In genomic region chr4:139635966-139636365, GRCh38 we compare ENCODE assay signal across 23 cellular contexts. TPM values are rescaled to one million over a fixed set of nuclear protein-coding genes. Genes with fewer than 3 reads are reported as not detected.
DNase-seq lines count a peak whose midpoint lies in the region; ATAC-seq, FAIRE-seq and TF ChIP-seq lines count a peak whose summit lies in the region.
"Had no signal": no experiment of that assay in that cellular context is flagged by ENCODE, and none has a peak within 500 bp of the region (broad histone marks: within the 10 kb centered on the region; RNA-seq: fewer than 3 reads in every experiment).

No MANE protein-coding gene starts in this region.

- H3K27ac ChIP-seq in A549 (peak overlapping the region; percentile 38 to 57; a peak in 4 of 6 replicates), MM.1S (ENCODE audit: low read length) (no peak overlapping the region)
- H3K27ac ChIP-seq: BLaER1, C4-2B had no signal

- H3F3A ChIP-seq in MM.1S (ENCODE audit: insufficient read depth, low read length) = no peaks in the 10 kb centered on the region

- peaks cover 11% of the 10 kb centered on the region for H3K27me3 Mint-ChIP-seq in activated naive CD4-positive, alpha-beta T cell treated with anti-CD3 and anti-CD28 coated beads for 36 hours (ENCODE audit: low read depth)

- H3K4me3 Mint-ChIP-seq in activated naive CD4-positive, alpha-beta T cell treated with anti-CD3 and anti-CD28 coated beads for 36 hours = no peak overlapping the region
- H3K4me3 Mint-ChIP-seq: B cell; CD4-positive, CD25-positive, alpha-beta regulatory T cell; CD8-positive, alpha-beta T cell; HFFc6 had no signal

- no peak overlapping the region for H2AFZ ChIP-seq in MM.1S (ENCODE audit: low read length)

- H3K9me3 Mint-ChIP-seq in activated naive CD4-positive, alpha-beta T cell treated with anti-CD3 and anti-CD28 coated beads for 36 hours = peaks cover 17% of the 10 kb centered on the region

- no peaks in the 10 kb centered on the region for H3K9me2 ChIP-seq in MM.1S (replicated peaks; ENCODE audit: insufficient read depth, low read length)

- peak overlapping the region; percentile 54 for H3K4me2 ChIP-seq in A549
- no peak overlapping the region for H3K4me2 ChIP-seq in MM.1S (ENCODE audit: low read depth, low read length)
- H3K4me2 ChIP-seq: BLaER1 had no signal

- H3K4me3 ChIP-seq in A549 (no peak overlapping the region), mucosa of descending colon (no peak overlapping the region), MM.1S (ENCODE audit: low read length) (no peak overlapping the region)
- H3K4me3 ChIP-seq: BLaER1, HAP-1 had no signal

- ATAC-seq in A549 (no peak), mucosa of descending colon (no peak)
- ATAC-seq: CD8-positive, alpha-beta T cell had no signal

- no peak for TF ChIP-seq POLR2A in A549 (IDR thresholded peaks at IDR 0.05; ENCODE audit: low read length)

- 56% methylated on average over 3 of the region's 3 CpGs for WGBS in A549 (ENCODE audit: missing lambda C conversion rate)

- FAIRE-seq in A549 (lab: Jason Lieb, UNC) = no peak
- FAIRE-seq: GM12891, GM18507, H54 had no signal

- TF ChIP-seq CTCF in A549 (IDR thresholded peaks at IDR 0.05) (no peak), mucosa of descending colon (IDR thresholded peaks at IDR 0.05) (no peak), MM.1S (IDR thresholded peaks at IDR 0.05; ENCODE audit: low read length) (no peak)

- no peaks in the 10 kb centered on the region for H3K79me2 ChIP-seq in MM.1S (ENCODE audit: low read length)

- H3K36me3 Mint-ChIP-seq in activated naive CD4-positive, alpha-beta T cell treated with anti-CD3 and anti-CD28 coated beads for 36 hours (ENCODE audit: low read depth) = no peaks in the 10 kb centered on the region
- H3K36me3 Mint-ChIP-seq: CD4-positive, CD25-positive, alpha-beta regulatory T cell; CD8-positive, alpha-beta T cell had no signal

- CTCF ChIA-PET in A549 (lab: Yijun Ruan, JAX) = interaction anchor here (1.0 to 13.0 kb wide), 4 partner anchors 9 to 32 kb away, joined by 4 to 109 read pairs (median 6); no protein-coding TSS in a partner anchor
- CTCF ChIA-PET in activated naive CD4-positive, alpha-beta T cell treated with anti-CD3 and anti-CD28 coated beads for 36 hours (lab: Charles Lee) = no interaction called here

- no peak overlapping the region for H3K27ac Mint-ChIP-seq in activated naive CD4-positive, alpha-beta T cell treated with anti-CD3 and anti-CD28 coated beads for 36 hours
- H3K27ac Mint-ChIP-seq: B cell; CD4-positive, CD25-positive, alpha-beta regulatory T cell; CD8-positive, alpha-beta T cell; HFFc6 had no signal

- no peaks in the 10 kb centered on the region for H3K4me1 Mint-ChIP-seq in activated naive CD4-positive, alpha-beta T cell treated with anti-CD3 and anti-CD28 coated beads for 36 hours (ENCODE audit: low read depth)
- H3K4me1 Mint-ChIP-seq: B cell; CD4-positive, CD25-positive, alpha-beta regulatory T cell had no signal

- no peaks in the 10 kb centered on the region for H3K36me3 ChIP-seq in mucosa of descending colon (ENCODE audit: low read depth)
- H3K36me3 ChIP-seq in MM.1S (replicated peaks; ENCODE audit: insufficient read depth, low read length) = no peaks in the 10 kb centered on the region
- H3K36me3 ChIP-seq: BLaER1, HAP-1 had no signal

- H3K9ac ChIP-seq in MM.1S (ENCODE audit: low read length) = no peak overlapping the region
- H3K9ac ChIP-seq: BLaER1 had no signal

- peaks cover 4% of the 10 kb centered on the region; the same call in 1 of the 3 replicates for H3K9me3 ChIP-seq in A549
- H3K9me3 ChIP-seq in mucosa of descending colon = peaks cover 12% of the 10 kb centered on the region
- H3K9me3 ChIP-seq in MM.1S (replicated peaks; ENCODE audit: insufficient read depth, low read length) = no peaks in the 10 kb centered on the region

- no peaks in the 10 kb centered on the region for H3K27me3 ChIP-seq in MM.1S (replicated peaks; ENCODE audit: insufficient read depth, low read length)
- H3K27me3 ChIP-seq: BLaER1 had no signal

- no peak for TF ChIP-seq RAD21 in A549 (conservative IDR thresholded peaks at IDR 0.05 in 1 of 2, IDR thresholded peaks at IDR 0.05 in 1 of 2)

- no peaks in the 10 kb centered on the region for H4K20me1 ChIP-seq in MM.1S (ENCODE audit: insufficient read depth, low read length)
- H4K20me1 ChIP-seq: BLaER1 had no signal

- no peak for DNase-seq in A549 (ENCODE audit: low read depth in 1 of 2, low spot score in 1 of 2)
- DNase-seq in EL = peak; percentile 41
- peak; percentile 2 for DNase-seq in NCI-H69 (lab: John Stamatoyannopoulos, UW)
- peak; percentile 13 for DNase-seq in islet precursor cell
- DNase-seq in mucosa of descending colon = no peak
- DNase-seq in activated naive CD4-positive, alpha-beta T cell treated with anti-CD3 and anti-CD28 coated beads for 36 hours = no peak
- no peak for DNase-seq in MM.1S
- DNase-seq: Caco-2; CD4-positive, CD25-positive, alpha-beta regulatory T cell; CD8-positive, alpha-beta T cell; DMS153; DND-41; GF-D8; GOT3; HFFc6 had no signal

- H3K4me1 ChIP-seq in A549 = peaks cover 25% of the 10 kb centered on the region
- H3K4me1 ChIP-seq in mucosa of descending colon (ENCODE audit: low read depth) = no peaks in the 10 kb centered on the region
- H3K4me1 ChIP-seq in MM.1S (ENCODE audit: low read length) = no peaks in the 10 kb centered on the region
- H3K4me1 ChIP-seq: BLaER1 had no signal

- TF ChIP-seq EP300 in A549 (IDR thresholded peaks at IDR 0.05) = no peak

- POLR2A ChIA-PET in A549 (lab: Yijun Ruan, JAX) = no interaction called here

- intact Hi-C loops in mucosa of descending colon (cut with DNase I, micrococcal nuclease) = no loop called here
- intact Hi-C loops in activated naive CD4-positive, alpha-beta T cell treated with anti-CD3 and anti-CD28 coated beads for 36 hours (cut with micrococcal nuclease) = no loop called here

TF ChIP-seq in A549, 52 proteins besides CTCF, POLR2A, EP300 and RAD21 (continues in another document):
- TF ChIP-seq E2F6 (IDR thresholded peaks at IDR 0.05; ENCODE audit: borderline replicate concordance, low read depth) = no peak
- no peak for TF ChIP-seq ESRRA (IDR thresholded peaks at IDR 0.05; ENCODE audit: borderline replicate concordance, low read length)
- no peak for TF ChIP-seq FOSL2 (IDR thresholded peaks at IDR 0.05)
- TF ChIP-seq FOSL2 (CRISPR knock-in tag; IDR thresholded peaks at IDR 0.05) = no peak
- no peak for TF ChIP-seq ZC3H11A (IDR thresholded peaks at IDR 0.05)
- TF ChIP-seq KDM1A (IDR thresholded peaks at IDR 0.05; ENCODE audit: low read depth) = no peak
- TF ChIP-seq RFX5 (IDR thresholded peaks at IDR 0.05) = no peak
- TF ChIP-seq, protein P1, sequence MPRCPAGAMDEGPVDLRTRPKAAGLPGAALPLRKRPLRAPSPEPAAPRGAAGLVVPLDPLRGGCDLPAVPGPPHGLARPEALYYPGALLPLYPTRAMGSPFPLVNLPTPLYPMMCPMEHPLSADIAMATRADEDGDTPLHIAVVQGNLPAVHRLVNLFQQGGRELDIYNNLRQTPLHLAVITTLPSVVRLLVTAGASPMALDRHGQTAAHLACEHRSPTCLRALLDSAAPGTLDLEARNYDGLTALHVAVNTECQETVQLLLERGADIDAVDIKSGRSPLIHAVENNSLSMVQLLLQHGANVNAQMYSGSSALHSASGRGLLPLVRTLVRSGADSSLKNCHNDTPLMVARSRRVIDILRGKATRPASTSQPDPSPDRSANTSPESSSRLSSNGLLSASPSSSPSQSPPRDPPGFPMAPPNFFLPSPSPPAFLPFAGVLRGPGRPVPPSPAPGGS (IDR thresholded peaks at IDR 0.05) = no peak
- TF ChIP-seq MAZ (IDR thresholded peaks at IDR 0.05; ENCODE audit: borderline replicate concordance, low read depth, low read length) = no peak
- TF ChIP-seq PHF8 (IDR thresholded peaks at IDR 0.05; ENCODE audit: borderline replicate concordance, low read depth) = no peak
- TF ChIP-seq HES2 (IDR thresholded peaks at IDR 0.05) = no peak
- no peak for TF ChIP-seq HMGXB4 (CRISPR knock-in tag; IDR thresholded peaks at IDR 0.05; ENCODE audit: borderline replicate concordance)
- TF ChIP-seq TFCP2L1 (CRISPR knock-in tag; IDR thresholded peaks at IDR 0.05) = no peak

RNA-seq across cellular contexts. Expression of gene MGST2, which starts 29.7 kb away (rescaled TPM):
- 61.1 and 62.1 TPM in 2 replicates for polyA plus RNA-seq in A549 (2011; rRNA removed)
- 22.9 and 26.6 TPM in 2 replicates for polyA plus RNA-seq in A549 (2012; cell fraction: cytosol; rRNA removed)
- 12.1 and 21.3 TPM in 2 replicates for polyA plus RNA-seq in A549 (2012; cell fraction: nucleus; rRNA removed)
- polyA plus RNA-seq in A549 (2017; fragmentation: RNase III; extraction: RNeasy Plus Mini Kit Qiagen cat#74134 plus additional on column Dnase treatment) = 44.0 to 45.7 TPM (median 45.0 TPM) in 3 replicates
- 9.5 and 14.6 TPM in 2 replicates for polyA minus RNA-seq in A549 (2011; rRNA and poly(A)+ RNA removed)
- total RNA-seq in mucosa of descending colon = 100 to 1,000 TPM in 2 of 3 donors, 10 to 100 TPM in 1; 64.3 to 134 (median 119) TPM
- 1 to 10 TPM; 5.4 to 6.2 TPM for total RNA-seq in activated naive CD4-positive, alpha-beta T cell treated with anti-CD3 and anti-CD28 coated beads for 36 hours
- total RNA-seq: G401 had no signal

Comparison
In these comparisons a context has a peak if more than half of its experiments do, and no peak if none do; other contexts are left out.
1. DNase-seq: peak in EL (single experiment), NCI-H69 (single experiment) and islet precursor cell (single experiment); none in A549 (0 of 2), mucosa of descending colon (0 of 3), activated naive CD4-positive, alpha-beta T cell treated with anti-CD3 and anti-CD28 coated beads for 36 hours (single experiment) and MM.1S (single experiment).
2. RNA of gene MGST2, which starts 29.7 kb away (total RNA-seq): 64.3 to 134 TPM in mucosa of descending colon; 5.4 to 6.2 TPM in activated naive CD4-positive, alpha-beta T cell treated with anti-CD3 and anti-CD28 coated beads for 36 hours; every median in the first group is over 4 times any median in the second.